ENCODE assay signal across 25 cellular contexts in genomic region chr1:4760088-4760487, GRCh38.
"Had no signal": no experiment of that assay in that cellular context is flagged by ENCODE, and none has a peak within 500 bp of the region (broad histone marks: within the 10 kb centered on the region; RNA-seq: fewer than 3 reads in every experiment).

No MANE protein-coding gene starts in this region.

- H3K4me3 ChIP-seq: left lung, lower lobe of right lung, neural progenitor cell, pancreas, prostate gland, sigmoid colon, spleen, suprapubic skin, thoracic aorta, tibial artery, uterus had no signal

- ATAC-seq: left colon; left lung; lower lobe of right lung; natural killer cell; pancreas; right cardiac atrium; stimulated activated effector memory CD8-positive, alpha-beta T cell treated with anti-CD3 and anti-CD28 coated beads, Interleukin-12 subunit alpha, Interleukin-12 subunit beta, amount 100 ng/mL, for 72 hours had no signal

- DNase-seq: hippocampal formation; left colon; lower lobe of right lung; mammary epithelial cell; mesendoderm; naive B cell; natural killer cell; nephron progenitor cell; retina; right cardiac atrium; sigmoid colon; small intestine; spleen; stimulated activated CD4-positive, alpha-beta T cell treated with anti-CD3 and anti-CD28 coated beads, Interleukin-4, amount 100 ng/mL, for 24 hours; stimulated activated naive CD4-positive, alpha-beta T cell; tibial artery; uterus had no signal

- H3K27ac ChIP-seq: left lung, lower lobe of right lung, neural progenitor cell, pancreas, prostate gland, sigmoid colon, spleen, suprapubic skin, thoracic aorta, tibial artery, uterus had no signal

- H3K4me2 ChIP-seq: neural progenitor cell had no signal

- H3K9me3 ChIP-seq: lower lobe of right lung, pancreas, prostate gland, sigmoid colon, suprapubic skin, thoracic aorta, tibial artery, uterus had no signal

- H3K4me1 ChIP-seq: left lung, lower lobe of right lung, pancreas, prostate gland, sigmoid colon, spleen, tibial artery, uterus had no signal

- H3K36me3 ChIP-seq: left lung, lower lobe of right lung, neural progenitor cell, pancreas, prostate gland, sigmoid colon, spleen, suprapubic skin, thoracic aorta, tibial artery, uterus had no signal

- H3K27me3 ChIP-seq: pancreas, uterus had no signal

- FAIRE-seq: kidney, pancreas, small intestine had no signal

- H2AFZ ChIP-seq: neural progenitor cell had no signal

- H3K9ac ChIP-seq: neural progenitor cell had no signal
